Comparison of ENCODE assay signal across 8 cellular contexts in genomic region chr3:119559441-119559963, GRCh38. TPM values are rescaled to one million over a fixed set of nuclear protein-coding genes. Genes with fewer than 3 reads are reported as not detected.
DNase-seq lines count a peak whose midpoint lies in the region; ATAC-seq and TF ChIP-seq lines count a peak whose summit lies in the region.

Gene CD80 (minus strand): TSS chr3:119559614. CDS start chr3:119557728, 1,886 bp downstream.

- H3K9ac ChIP-seq in fibroblast of lung (ENCODE audit: insufficient read depth, low read length) = no peak within 1 kb of the TSS

- H3K9me3 Mint-ChIP-seq in activated CD4-positive, alpha-beta memory T cell treated with anti-CD3 and anti-CD28 coated beads, Interleukin-2, amount 10 ng/mL, durations not matched to agents 7 days and 5 days = no peaks in the 10 kb centered on the region

- peak; percentile 35 for ATAC-seq in GM18861 (IDR thresholded peaks at IDR 0.05; ENCODE audit: unreplicated experiment)
- ATAC-seq in HG02970 (IDR thresholded peaks at IDR 0.05; ENCODE audit: low FRiP score, unreplicated experiment) = peak; percentile 46

- no peaks in the 10 kb centered on the region for H4K20me1 ChIP-seq in fibroblast of lung (ENCODE audit: control insufficient read depth, extremely low read depth, insufficient read depth, low read length)

- H3K27me3 ChIP-seq in BE2C (no peaks in the 10 kb centered on the region), fibroblast of lung (ENCODE audit: control insufficient read depth, insufficient read depth, low read length) (peaks cover 5% of the 10 kb centered on the region)

- H2AFZ ChIP-seq in fibroblast of lung (ENCODE audit: low read length) = no peak within 1 kb of the TSS

- H3K4me3 Mint-ChIP-seq in activated CD4-positive, alpha-beta memory T cell treated with anti-CD3 and anti-CD28 coated beads, Interleukin-2, amount 10 ng/mL, durations not matched to agents 7 days and 5 days = peak within 1 kb of the TSS; percentile 70

- H3K27ac ChIP-seq in fibroblast of lung (ENCODE audit: insufficient read depth, low read length) = no peak within 1 kb of the TSS

- POLR2A ChIA-PET in activated CD4-positive, alpha-beta memory T cell treated with anti-CD3 and anti-CD28 coated beads, Interleukin-2, amount 10 ng/mL, durations not matched to agents 7 days and 5 days (lab: Charles Lee) = interaction anchor here (0.9 to 6.0 kb wide), 12 partner anchors 14 to 534 kb away, joined by 3 to 32 read pairs (median 5); partner anchors contain the start of genes ADPRH, COX17, POGLUT1 and TIMMDC1

- H3K36me3 ChIP-seq in BE2C = no peaks in the 10 kb centered on the region
- H3K36me3 ChIP-seq in fibroblast of lung (ENCODE audit: control insufficient read depth, insufficient read depth, low read length) = no peaks in the 10 kb centered on the region

- DNase-seq in BE2C (peak; percentile 32), NCI-H748 (lab: John Stamatoyannopoulos, UW; ENCODE audit: unreplicated experiment) (peak; percentile 15), fibroblast of lung (ENCODE audit: low read depth in 2 of 2) (peak; percentile 41 to 43), pons (ENCODE audit: low spot score) (peak; percentile 45), DMS79 (lab: John Stamatoyannopoulos, UW) (no peak)
- DNase-seq in activated CD4-positive, alpha-beta memory T cell treated with anti-CD3 and anti-CD28 coated beads, Interleukin-2, amount 10 ng/mL, durations not matched to agents 7 days and 5 days = peak; percentile 87

- CTCF ChIA-PET in activated CD4-positive, alpha-beta memory T cell treated with anti-CD3 and anti-CD28 coated beads, Interleukin-2, amount 10 ng/mL, durations not matched to agents 7 days and 5 days (lab: Charles Lee) = interaction anchor here (0.7 to 4.3 kb wide), 22 partner anchors 9 to 168 kb away, joined by 3 to 21 read pairs (median 4); partner anchors contain the start of genes ADPRH, COX17, TIMMDC1 and TMEM39A

- TF ChIP-seq CTCF in BE2C (IDR thresholded peaks at IDR 0.05; ENCODE audit: low read depth, low read length) (peak; percentile 23), fibroblast of lung (conservative IDR thresholded peaks at IDR 0.05 in 1 of 2, IDR thresholded peaks at IDR 0.05 in 1 of 2; ENCODE audit: low read depth in 1 of 2, low read length in 2 of 2) (peak in 1 of 2 donors; percentile 39)

- H3K36me3 Mint-ChIP-seq in activated CD4-positive, alpha-beta memory T cell treated with anti-CD3 and anti-CD28 coated beads, Interleukin-2, amount 10 ng/mL, durations not matched to agents 7 days and 5 days (ENCODE audit: low read depth) = peaks cover 44% of the 10 kb centered on the region

- H3K4me3 ChIP-seq in BE2C (ENCODE audit: low read depth, low read length) = no peak within 1 kb of the TSS
- no peak within 1 kb of the TSS for H3K4me3 ChIP-seq in fibroblast of lung (replicated peaks in 1 of 4; ENCODE audit: control extremely low read depth in 1 of 4, insufficient read depth in 1 of 4, low read depth in 3 of 4, low read length in 4 of 4)

- peaks cover 70% of the 10 kb centered on the region for H3K4me1 Mint-ChIP-seq in activated CD4-positive, alpha-beta memory T cell treated with anti-CD3 and anti-CD28 coated beads, Interleukin-2, amount 10 ng/mL, durations not matched to agents 7 days and 5 days

- H3K79me2 ChIP-seq in fibroblast of lung (ENCODE audit: control insufficient read depth, insufficient read depth, low read length) = no peaks in the 10 kb centered on the region

- no peaks in the 10 kb centered on the region for H3K27me3 Mint-ChIP-seq in activated CD4-positive, alpha-beta memory T cell treated with anti-CD3 and anti-CD28 coated beads, Interleukin-2, amount 10 ng/mL, durations not matched to agents 7 days and 5 days

- H3K4me2 ChIP-seq in fibroblast of lung (ENCODE audit: extremely low read depth, insufficient read depth, low read length) = no peak within 1 kb of the TSS

- H3K27ac Mint-ChIP-seq in activated CD4-positive, alpha-beta memory T cell treated with anti-CD3 and anti-CD28 coated beads, Interleukin-2, amount 10 ng/mL, durations not matched to agents 7 days and 5 days = peak within 1 kb of the TSS; percentile 80

- no peaks in the 10 kb centered on the region for H3K9me3 ChIP-seq in BE2C
- H3K9me3 ChIP-seq in fibroblast of lung (ENCODE audit: control insufficient read depth, insufficient read depth, low read depth, low read length) = no peaks in the 10 kb centered on the region

- H3K4me1 ChIP-seq in BE2C (no peaks in the 10 kb centered on the region), fibroblast of lung (ENCODE audit: control insufficient read depth, extremely low read depth, insufficient read depth, low read length) (no peaks in the 10 kb centered on the region)

RNA-seq across cellular contexts. Expression of gene CD80, which starts in this region (rescaled TPM):
- not detected for polyA plus RNA-seq in BE2C (2012; ENCODE audit: insufficient read depth, insufficient read length, low read depth)
- total RNA-seq in activated CD4-positive, alpha-beta memory T cell treated with anti-CD3 and anti-CD28 coated beads, Interleukin-2, amount 10 ng/mL, durations not matched to agents 7 days and 5 days = 10 to 100 TPM; 27.1 to 29.5 TPM
- under 0.01 TPM in 2 replicates for total RNA-seq in fibroblast of lung
- polyA plus RNA-seq in fibroblast of lung = 0.06 TPM in 1 of 2 replicates, not detected in the other
- polyA plus RNA-seq in fibroblast of lung (2012) = not detected in 2 replicates
- polyA minus RNA-seq in fibroblast of lung (ENCODE audit: low replicate concordance) = not detected in 2 replicates

Comparison
In these comparisons a context has a peak if more than half of its experiments do, and no peak if none do; other contexts are left out.
1. RNA of gene CD80 (total RNA-seq): 27.1 to 29.5 TPM in activated CD4-positive, alpha-beta memory T cell treated with anti-CD3 and anti-CD28 coated beads, Interleukin-2, amount 10 ng/mL, durations not matched to agents 7 days and 5 days; under 0.01 TPM in fibroblast of lung; every median in the first group is over 10 times any median in the second.
2. Peak in DNase-seq in fibroblast of lung; RNA of the gene not detected or under 1 TPM.